27 cellular contexts compared by ENCODE assay signal in the genomic region with DNA sequence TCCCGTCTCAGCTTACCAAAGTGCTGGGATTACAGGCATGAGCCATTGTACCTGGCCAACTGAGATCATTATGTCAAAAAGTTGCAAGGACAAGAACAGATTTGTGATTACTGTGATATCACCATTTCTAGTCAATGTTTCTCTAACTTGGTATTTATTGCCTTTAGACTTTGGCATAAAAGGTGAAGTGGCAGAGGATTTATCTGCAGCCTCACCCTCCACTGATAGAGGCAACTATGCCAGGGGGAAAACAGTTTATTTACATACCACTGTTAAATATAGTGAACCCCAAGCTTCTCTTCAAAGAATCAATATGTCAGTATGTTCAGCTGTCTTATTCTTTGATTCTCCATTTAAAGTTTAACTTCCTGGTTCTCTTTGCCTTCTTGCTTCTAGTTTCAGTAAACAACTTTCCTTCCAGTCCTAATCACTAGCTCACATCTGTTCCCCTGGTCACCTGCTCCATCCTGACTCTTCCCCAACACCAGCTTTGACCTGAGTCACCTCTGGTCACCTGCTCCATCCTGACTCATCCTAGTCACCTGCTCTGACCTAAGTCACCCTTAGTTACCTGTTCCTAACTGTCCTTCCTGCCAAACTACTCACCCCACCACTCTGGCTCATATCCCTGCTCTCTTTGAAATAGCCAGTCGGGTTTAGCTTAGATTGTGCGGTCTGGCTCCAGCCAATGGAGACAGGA. TPM values are rescaled to one million over a fixed set of nuclear protein-coding genes. Genes with fewer than 3 reads are reported as not detected.
A peak's percentile ranks its signal among the peaks of the same experiment; 100 is the strongest.
DNase-seq lines count a peak whose midpoint lies in the region; ATAC-seq, FAIRE-seq and TF ChIP-seq lines count a peak whose summit lies in the region.
"Had no signal": no experiment of that assay in that cellular context is flagged by ENCODE, and none has a peak within 500 bp of the region (broad histone marks: within the 10 kb centered on the region; RNA-seq: fewer than 3 reads in every experiment).

No MANE protein-coding gene starts in this region.

- H3K4me2 ChIP-seq in mammary epithelial cell (ENCODE audit: insufficient read depth, low read depth, low read length) = no peak overlapping the region

- peaks cover 39% of the 10 kb centered on the region for H3K36me3 ChIP-seq in HUES48 (ENCODE audit: control insufficient read depth, insufficient read depth, low read length)
- no peaks in the 10 kb centered on the region for H3K36me3 ChIP-seq in duodenal mucosa (ENCODE audit: control insufficient read depth in 1 of 2, insufficient read depth in 2 of 2, low read length in 2 of 2)
- H3K36me3 ChIP-seq in mucosa of descending colon (ENCODE audit: low read depth) = no peaks in the 10 kb centered on the region
- no peaks in the 10 kb centered on the region for H3K36me3 ChIP-seq in mammary epithelial cell (ENCODE audit: insufficient read depth, low read length)
- H3K36me3 ChIP-seq: right lobe of liver, suprapubic skin, uterus had no signal

- 92% methylated on average over 3 of the region's 3 CpGs for WGBS in mammary epithelial cell (ENCODE audit: low coverage, missing lambda C conversion rate)

- no peak overlapping the region for H2AFZ ChIP-seq in mammary epithelial cell (ENCODE audit: low read depth, low read length)

- in situ Hi-C loops in mammary epithelial cell (cut with MboI; ENCODE audit: low sequenced_read_pairs in 2 of 2) = no loop called here

- H4K20me1 ChIP-seq in mammary epithelial cell (ENCODE audit: insufficient read depth, low read length) = no peaks in the 10 kb centered on the region

- no peak for FAIRE-seq in D721Med (lab: Jason Lieb, UNC)
- FAIRE-seq: TTC549 had no signal

- no peak overlapping the region for H3K9ac ChIP-seq in HUES48 (ENCODE audit: low read depth, low read length)
- no peak overlapping the region for H3K9ac ChIP-seq in duodenal mucosa (ENCODE audit: low read depth in 1 of 2, low read length in 2 of 2)
- H3K9ac ChIP-seq in mammary epithelial cell (ENCODE audit: insufficient read depth, low read length) = no peak overlapping the region

- CTCF ChIA-PET in mammary epithelial cell (lab: Charles Lee; ENCODE audit: low non-redundant PET) = no interaction called here

- H3K27me3 ChIP-seq in HUES48 (ENCODE audit: control insufficient read depth, insufficient read depth, low read length) (no peaks in the 10 kb centered on the region), duodenal mucosa (ENCODE audit: control insufficient read depth in 1 of 2, insufficient read depth in 2 of 2, low read length in 2 of 2) (no peaks in the 10 kb centered on the region), mammary epithelial cell (ENCODE audit: insufficient read depth, low read length) (no peaks in the 10 kb centered on the region)
- H3K27me3 ChIP-seq: right lobe of liver, suprapubic skin, uterus had no signal

- peak overlapping the region; percentile 30 for H3K27ac ChIP-seq in HUES48 (ENCODE audit: low read depth, low read length)
- peak overlapping the region; percentile 0 for H3K27ac ChIP-seq in duodenal mucosa (ENCODE audit: low read depth, low read length)
- H3K27ac ChIP-seq in mammary epithelial cell (ENCODE audit: insufficient read depth, low read depth, low read length) = no peak overlapping the region
- H3K27ac ChIP-seq: C4-2B, HL-60, right lobe of liver, suprapubic skin, uterus had no signal

- no peak for TF ChIP-seq CTCF in mucosa of descending colon (IDR thresholded peaks at IDR 0.05)
- TF ChIP-seq CTCF in D721Med (IDR thresholded peaks at IDR 0.05; ENCODE audit: insufficient read depth, missing control alignments) = no peak
- TF ChIP-seq CTCF in mammary epithelial cell (conservative IDR thresholded peaks at IDR 0.05 in 1 of 2, IDR thresholded peaks at IDR 0.05 in 1 of 2; ENCODE audit: extremely low read depth in 1 of 2, insufficient read depth in 1 of 2, low read depth in 1 of 2, low read length in 2 of 2) = no peak

- H3K4me1 ChIP-seq in HUES48 (ENCODE audit: control insufficient read depth, insufficient read depth, low read length) (peaks cover under 1% of the 10 kb centered on the region), duodenal mucosa (ENCODE audit: control insufficient read depth in 1 of 2, insufficient read depth in 2 of 2, low read length in 2 of 2) (peaks cover 21 to 50% of the 10 kb centered on the region in 2 donors), mucosa of descending colon (ENCODE audit: low read depth) (peaks cover 31% of the 10 kb centered on the region), mammary epithelial cell (ENCODE audit: insufficient read depth, low read length) (no peaks in the 10 kb centered on the region)
- H3K4me1 ChIP-seq: HAP-1, right lobe of liver, suprapubic skin, uterus had no signal

- peaks cover 10% of the 10 kb centered on the region for H3K9me3 ChIP-seq in HUES48 (ENCODE audit: control insufficient read depth, insufficient read depth, low read length)
- H3K9me3 ChIP-seq in duodenal mucosa (ENCODE audit: control insufficient read depth in 1 of 2, low read length in 2 of 2) = peaks cover 7 to 11% of the 10 kb centered on the region in 2 donors
- H3K9me3 ChIP-seq in mucosa of descending colon = peaks cover 4% of the 10 kb centered on the region
- H3K9me3 ChIP-seq in mammary epithelial cell (replicated peaks; ENCODE audit: insufficient read depth, low read length) = peaks cover 19% of the 10 kb centered on the region
- H3K9me3 ChIP-seq: uterus had no signal

- ATAC-seq in mucosa of descending colon = peak; percentile 74
- ATAC-seq in HG02970 (IDR thresholded peaks at IDR 0.05; ENCODE audit: low FRiP score, unreplicated experiment) = no peak
- ATAC-seq: activated CD8-positive, alpha-beta T cell treated with anti-CD3 and anti-CD28 coated beads for 36 hours; stimulated activated naive B cell treated with anti-CD40 and anti-IgM and Interleukin-4, amounts not matched to agents 10 μg/mL and 1 μg/mL and 100 μg/mL, for 72 hours had no signal

- intact Hi-C loops in mucosa of descending colon (cut with DNase I, micrococcal nuclease) (no loop called here), mammary epithelial cell (cut with micrococcal nuclease) (no loop called here)

- no peaks in the 10 kb centered on the region for H3K79me2 ChIP-seq in mammary epithelial cell (ENCODE audit: insufficient read depth, low read length)

- DNase-seq in mucosa of descending colon (peak; percentile 53 to 76 (median 58)), D721Med (ENCODE audit: insufficient read length, low spot score) (no peak), mammary epithelial cell (no peak), superior temporal gyrus (ENCODE audit: extremely low spot score) (no peak)
- DNase-seq: activated CD4-positive, CD25-positive, alpha-beta regulatory T cell treated with anti-CD3 and anti-CD28 coated beads, Interleukin-2, amount 50 U/mL, for 72 hours; activated CD8-positive, alpha-beta T cell treated with anti-CD3 and anti-CD28 coated beads for 36 hours; activated effector memory CD4-positive, alpha-beta T cell treated with Interleukin-2 at 50 U/mL for 16 hours; aorta; caudate nucleus; Karpas-422; NCI-H1436; NCI-H345; NCI-H774; right lobe of liver; RPMI8226; stimulated activated CD4-positive, alpha-beta T cell treated with anti-CD3 and anti-CD28 coated beads, Interleukin-12 subunit alpha, Interleukin-12 subunit beta, amount 100 ng/mL, for 4 hours; stimulated activated CD4-positive, alpha-beta T cell treated with anti-CD3 and anti-CD28 coated beads, Interleukin-4, amount 100 ng/mL, for 4 hours; stimulated activated naive B cell treated with anti-CD40 and anti-IgM and Interleukin-4, amounts not matched to agents 10 μg/mL and 1 μg/mL and 100 μg/mL, for 72 hours; uterus had no signal

- dilution Hi-C loops in mammary epithelial cell (cut with HindIII; ENCODE audit: low sequenced_read_pairs) = no loop called here

- BruUV-seq in mammary epithelial cell (replicated peaks; lab: Mats Ljungman, UMichigan) = no TSS peak

- no peak overlapping the region for H3K4me3 ChIP-seq in HUES48 (ENCODE audit: low read depth, low read length)
- no peak overlapping the region for H3K4me3 ChIP-seq in duodenal mucosa (ENCODE audit: low read depth in 1 of 2, low read length in 2 of 2)
- H3K4me3 ChIP-seq in mucosa of descending colon = no peak overlapping the region
- no peak overlapping the region for H3K4me3 ChIP-seq in mammary epithelial cell (replicated peaks in 1 of 3; ENCODE audit: insufficient read depth in 1 of 3, low read depth in 2 of 3, low read length in 3 of 3)
- H3K4me3 ChIP-seq: HAP-1, right lobe of liver, suprapubic skin, uterus had no signal

RNA-seq across cellular contexts. Expression of gene SEMA6A, which starts 29.9 kb away (rescaled TPM):
- total RNA-seq in mucosa of descending colon = 100 to 1,000 TPM in 2 of 3 donors, 10 to 100 TPM in 1; 90.0 to 137 (median 106) TPM
- total RNA-seq in mammary epithelial cell = 1 to 10 TPM; 1.2 to 7.7 TPM
- 0.53 TPM for polyA plus RNA-seq in mammary epithelial cell
- 36.2 TPM for polyA minus RNA-seq in mammary epithelial cell
- total RNA-seq: activated CD8-positive, alpha-beta T cell treated with anti-CD3 and anti-CD28 coated beads for 36 hours had no signal

Comparison
In these comparisons a context has a peak if more than half of its experiments do, and no peak if none do; other contexts are left out.
1. DNase-seq: peak in mucosa of descending colon (3 of 3); none in D721Med (single experiment), mammary epithelial cell (single experiment) and superior temporal gyrus (single experiment).
2. RNA of gene SEMA6A, which starts 29.9 kb away (total RNA-seq): 90.0 to 137 TPM in mucosa of descending colon; 1.2 to 7.7 TPM in mammary epithelial cell; every median in the first group is over 10 times any median in the second.